Comparison of ENCODE assay signal across 14 cellular contexts in genomic region chr7:55063633-55064032, GRCh38. TPM values are rescaled to one million over a fixed set of nuclear protein-coding genes. Genes with fewer than 3 reads are reported as not detected.
DNase-seq lines count a peak whose midpoint lies in the region; ATAC-seq and TF ChIP-seq lines count a peak whose summit lies in the region.
"Had no signal": no experiment of that assay in that cellular context is flagged by ENCODE, and none has a peak within 500 bp of the region (broad histone marks: within the 10 kb centered on the region; RNA-seq: fewer than 3 reads in every experiment).

No MANE protein-coding gene starts in this region.

- no peak for TF ChIP-seq CTCF in epithelial cell of esophagus (IDR thresholded peaks at IDR 0.05; ENCODE audit: insufficient read depth, low read depth, low read length, missing control alignments)
- TF ChIP-seq CTCF in osteocyte (IDR thresholded peaks at IDR 0.05), result no peak
- TF ChIP-seq CTCF in GM13976 (IDR thresholded peaks at IDR 0.05; ENCODE audit: borderline replicate concordance, control extremely low read depth, extremely low read depth, insufficient read depth, missing control alignments), result no peak
- TF ChIP-seq CTCF in OCI-LY7 (conservative IDR thresholded peaks at IDR 0.05; ENCODE audit: low read length), result no peak

- POLR2A ChIA-PET in OCI-LY7 (lab: Charles Lee), result no interaction called here

- CTCF ChIA-PET in OCI-LY7 (lab: Charles Lee; ENCODE audit: unreplicated experiment), result no interaction called here

- H2AFZ ChIP-seq in OCI-LY7 (ENCODE audit: low read length), result no peak overlapping the region

- H3K27ac Mint-ChIP-seq in osteocyte (ENCODE audit: unreplicated experiment), result peak overlapping the region; percentile 54
- no peak overlapping the region for H3K27ac Mint-ChIP-seq in stimulated activated naive CD8-positive, alpha-beta T cell treated with anti-CD3 and anti-CD28 coated beads, Interleukin-15, amount 100 ng/mL, for 72 hours
- H3K27ac Mint-ChIP-seq: type B pancreatic cell had no signal

- H3K27me3 Mint-ChIP-seq in osteocyte (ENCODE audit: unreplicated experiment), result no peaks in the 10 kb centered on the region
- peaks cover 34% of the 10 kb centered on the region for H3K27me3 Mint-ChIP-seq in stimulated activated naive CD8-positive, alpha-beta T cell treated with anti-CD3 and anti-CD28 coated beads, Interleukin-15, amount 100 ng/mL, for 72 hours
- H3K27me3 Mint-ChIP-seq: type B pancreatic cell had no signal

- H4K20me1 ChIP-seq in OCI-LY7 (ENCODE audit: insufficient read depth, low read length), result no peaks in the 10 kb centered on the region

- no peak overlapping the region for H3K4me3 ChIP-seq in epithelial cell of esophagus (ENCODE audit: low read length)
- no peak overlapping the region for H3K4me3 ChIP-seq in OCI-LY7 (ENCODE audit: low read depth, low read length, poor library complexity, severe bottlenecking)

- no peaks in the 10 kb centered on the region for H3K9me2 ChIP-seq in OCI-LY7 (ENCODE audit: insufficient read depth, low read length)

- H3K4me3 Mint-ChIP-seq in osteocyte (ENCODE audit: unreplicated experiment), result no peak overlapping the region
- H3K4me3 Mint-ChIP-seq in stimulated activated naive CD8-positive, alpha-beta T cell treated with anti-CD3 and anti-CD28 coated beads, Interleukin-15, amount 100 ng/mL, for 72 hours, result no peak overlapping the region
- H3K4me3 Mint-ChIP-seq: type B pancreatic cell had no signal

- no peaks in the 10 kb centered on the region for H3K9me3 ChIP-seq in OCI-LY7 (ENCODE audit: low read length)

- peaks cover 7% of the 10 kb centered on the region for H3K36me3 Mint-ChIP-seq in osteocyte (ENCODE audit: unreplicated experiment)

- no peak overlapping the region for H3K4me2 ChIP-seq in OCI-LY7 (ENCODE audit: low read length)

- no TSS peak for BruUV-seq in OCI-LY7 (replicated peaks; lab: Mats Ljungman, UMichigan)

- H3K36me3 ChIP-seq in OCI-LY7 (ENCODE audit: insufficient read depth, low read length), result no peaks in the 10 kb centered on the region

- no peak for ATAC-seq in stimulated activated naive CD8-positive, alpha-beta T cell treated with anti-CD3 and anti-CD28 coated beads, Interleukin-15, amount 100 ng/mL, for 72 hours

- no peak overlapping the region for H3K27ac ChIP-seq in OCI-LY7 (ENCODE audit: low read depth, low read length, poor library complexity, severe bottlenecking)

- H3K9me3 Mint-ChIP-seq in osteocyte (ENCODE audit: unreplicated experiment), result no peaks in the 10 kb centered on the region
- H3K9me3 Mint-ChIP-seq in stimulated activated naive CD8-positive, alpha-beta T cell treated with anti-CD3 and anti-CD28 coated beads, Interleukin-15, amount 100 ng/mL, for 72 hours, result no peaks in the 10 kb centered on the region
- H3K9me3 Mint-ChIP-seq: type B pancreatic cell had no signal

- H3K4me1 Mint-ChIP-seq in osteocyte (ENCODE audit: unreplicated experiment), result peaks cover 87% of the 10 kb centered on the region
- no peaks in the 10 kb centered on the region for H3K4me1 Mint-ChIP-seq in stimulated activated naive CD8-positive, alpha-beta T cell treated with anti-CD3 and anti-CD28 coated beads, Interleukin-15, amount 100 ng/mL, for 72 hours

- DNase-seq in EL, result peak; percentile 88
- DNase-seq in RKO (ENCODE audit: low spot score), result peak; percentile 19
- DNase-seq in epithelial cell of esophagus (ENCODE audit: low read depth), result peak; percentile 59
- no peak for DNase-seq in osteocyte (ENCODE audit: extremely low spot score, unreplicated experiment)
- DNase-seq in GM13976 (ENCODE audit: low spot score), result no peak
- no peak for DNase-seq in OCI-LY7 (ENCODE audit: low spot score)
- no peak for DNase-seq in T-helper 1 cell
- no peak for DNase-seq in stimulated activated naive CD8-positive, alpha-beta T cell treated with anti-CD3 and anti-CD28 coated beads, Interleukin-15, amount 100 ng/mL, for 72 hours
- DNase-seq: activated CD4-positive, alpha-beta T cell treated with anti-CD3 and anti-CD28 coated beads, Interleukin-2, amount 50 U/mL, for 48 hours; aorta; DMS79 treated with DMSO at 0.1 percent for 48 hours; NCI-H1048; stimulated activated CD4-positive, alpha-beta T cell treated with anti-CD3 and anti-CD28 coated beads, Interleukin-2, amount 100 ng/mL, for 48 hours had no signal

- intact Hi-C loops in OCI-LY7 (cut with micrococcal nuclease; ENCODE audit: unreplicated experiment), result no loop called here

- in situ Hi-C loops in GM13976 (cut with MboI; ENCODE audit: low sequenced_read_pairs, unreplicated experiment), result no loop called here

- H3K4me1 ChIP-seq in OCI-LY7 (ENCODE audit: insufficient read depth, low read length, poor library complexity, severe bottlenecking), result no peaks in the 10 kb centered on the region

- no peaks in the 10 kb centered on the region for H3K79me2 ChIP-seq in OCI-LY7 (ENCODE audit: insufficient read depth, low read depth, low read length)

RNA-seq across cellular contexts. Expression of gene EGFR, which starts 44.8 kb away (rescaled TPM):
- total RNA-seq in osteocyte (56.2 and 56.5 TPM in 2 replicates), OCI-LY7 (2022) (0.15 and 0.27 TPM in 2 replicates)
- 0.18 TPM in 1 of 2 replicates, not detected in the other for total RNA-seq in OCI-LY7 (2014; rRNA removed; shearing (Covaris generic))

Comparison
In these comparisons a context has a peak if more than half of its experiments do, and no peak if none do; other contexts are left out.
1. DNase-seq: peak in EL (single experiment), RKO (single experiment) and epithelial cell of esophagus (single experiment); none in osteocyte (single experiment), GM13976 (single experiment), OCI-LY7 (single experiment), T-helper 1 cell (0 of 5) and stimulated activated naive CD8-positive, alpha-beta T cell treated with anti-CD3 and anti-CD28 coated beads, Interleukin-15, amount 100 ng/mL, for 72 hours (0 of 2).
2. RNA of gene EGFR, which starts 44.8 kb away (total RNA-seq): 56.2 to 56.5 TPM in osteocyte; 0.15 to 0.27 TPM in OCI-LY7; every median in the first group is over 10 times any median in the second.